24 cellular contexts compared by ENCODE assay signal in genomic region chr6:137200288-137200687, GRCh38. TPM values are rescaled to one million over a fixed set of nuclear protein-coding genes. Genes with fewer than 3 reads are reported as not detected.
"Had no signal": no experiment of that assay in that cellular context is flagged by ENCODE, and none has a peak within 500 bp of the region (broad histone marks: within the 10 kb centered on the region; RNA-seq: fewer than 3 reads in every experiment).

No MANE protein-coding gene starts in this region.

- H3K9me3 Mint-ChIP-seq: activated B cell treated with CpG ODN at 0.5 μM for 24 hours; activated CD4-positive, alpha-beta memory T cell treated with anti-CD3 and anti-CD28 coated beads, Interleukin-2, amount 10 ng/mL, durations not matched to agents 7 days and 5 days; activated naive CD4-positive, alpha-beta T cell treated with anti-CD3 and anti-CD28 coated beads for 36 hours; activated naive CD8-positive, alpha-beta T cell treated with anti-CD3 and anti-CD28 coated beads for 36 hours; activated T-helper 17 cell treated with anti-CD3 and anti-CD28 coated beads, Interleukin-2, amount 50 U/mL, for 72 hours had no signal

- H3K27ac Mint-ChIP-seq: activated CD4-positive, alpha-beta memory T cell treated with anti-CD3 and anti-CD28 coated beads, Interleukin-2, amount 10 ng/mL, durations not matched to agents 7 days and 5 days; activated naive CD4-positive, alpha-beta T cell treated with anti-CD3 and anti-CD28 coated beads for 36 hours; activated naive CD8-positive, alpha-beta T cell treated with anti-CD3 and anti-CD28 coated beads for 36 hours; activated T-helper 17 cell treated with anti-CD3 and anti-CD28 coated beads, Interleukin-2, amount 50 U/mL, for 72 hours; T-helper 17 cell had no signal

- H3K27me3 Mint-ChIP-seq: activated B cell treated with CpG ODN at 0.5 μM for 24 hours; activated CD4-positive, alpha-beta memory T cell treated with anti-CD3 and anti-CD28 coated beads, Interleukin-2, amount 10 ng/mL, durations not matched to agents 7 days and 5 days; activated naive CD8-positive, alpha-beta T cell treated with anti-CD3 and anti-CD28 coated beads for 36 hours; activated T-helper 17 cell treated with anti-CD3 and anti-CD28 coated beads, Interleukin-2, amount 50 U/mL, for 72 hours; T-helper 17 cell had no signal

- DNase-seq: activated B cell treated with CpG ODN at 0.5 μM for 24 hours; activated CD4-positive, alpha-beta memory T cell treated with anti-CD3 and anti-CD28 coated beads, Interleukin-2, amount 10 ng/mL, durations not matched to agents 7 days and 5 days; activated CD4-positive, alpha-beta T cell treated with anti-CD3 and anti-CD28 coated beads for 1 hour; activated CD4-positive, alpha-beta T cell treated with anti-CD3 and anti-CD28 coated beads, Interleukin-2, amount 50 U/mL, for 1 hour; activated gamma-delta T cell; activated naive CD4-positive, alpha-beta T cell treated with anti-CD3 and anti-CD28 coated beads for 36 hours; activated naive CD8-positive, alpha-beta T cell treated with anti-CD3 and anti-CD28 coated beads for 36 hours; activated T-cell treated with anti-CD3 and anti-CD28 coated beads for 4 hours; activated T-cell treated with anti-CD3 and anti-CD28 coated beads, Interleukin-2, amount 50 U/mL, for 48 hours; central memory CD4-positive, alpha-beta T cell; MM.1S; NCI-H1105; NCI-H1436 treated with DMSO at 0.1 percent for 48 hours; NCI-H187; NCI-H2081; NCI-H446; NCI-H524; PC-3; SIG-M5; T-helper 17 cell; T-helper 9 cell had no signal

- ATAC-seq: activated T-helper 17 cell treated with anti-CD3 and anti-CD28 coated beads, Interleukin-2, amount 50 U/mL, for 72 hours; PC-3; T-helper 17 cell had no signal

- H3K4me3 Mint-ChIP-seq: activated B cell treated with CpG ODN at 0.5 μM for 24 hours; activated CD4-positive, alpha-beta memory T cell treated with anti-CD3 and anti-CD28 coated beads, Interleukin-2, amount 10 ng/mL, durations not matched to agents 7 days and 5 days; activated naive CD4-positive, alpha-beta T cell treated with anti-CD3 and anti-CD28 coated beads for 36 hours; activated naive CD8-positive, alpha-beta T cell treated with anti-CD3 and anti-CD28 coated beads for 36 hours; activated T-helper 17 cell treated with anti-CD3 and anti-CD28 coated beads, Interleukin-2, amount 50 U/mL, for 72 hours; T-helper 17 cell had no signal

RNA-seq across cellular contexts. Expression of gene IL22RA2, which starts 26.8 kb away (rescaled TPM):
- total RNA-seq: activated B cell treated with CpG ODN at 0.5 μM for 24 hours; activated CD4-positive, alpha-beta memory T cell treated with anti-CD3 and anti-CD28 coated beads, Interleukin-2, amount 10 ng/mL, durations not matched to agents 7 days and 5 days; activated CD8-positive, alpha-beta memory T cell treated with anti-CD3 and anti-CD28 coated beads for 36 hours; activated naive CD4-positive, alpha-beta T cell treated with anti-CD3 and anti-CD28 coated beads for 36 hours; activated naive CD8-positive, alpha-beta T cell treated with anti-CD3 and anti-CD28 coated beads for 36 hours; activated T-helper 17 cell treated with anti-CD3 and anti-CD28 coated beads, Interleukin-2, amount 50 U/mL, for 72 hours; PC-3; T-helper 17 cell had no signal
- polyA plus RNA-seq: adipose tissue had no signal
